ENCODE assay signal across 10 cellular contexts in genomic region chr3:105354429-105354828, GRCh38. TPM values are rescaled to one million over a fixed set of nuclear protein-coding genes. Genes with fewer than 3 reads are reported as not detected.
A peak's percentile ranks its signal among the peaks of the same experiment; 100 is the strongest.
DNase-seq lines count a peak whose midpoint lies in the region; ATAC-seq and TF ChIP-seq lines count a peak whose summit lies in the region.
"Had no signal": no experiment of that assay in that cellular context is flagged by ENCODE, and none has a peak within 500 bp of the region (broad histone marks: within the 10 kb centered on the region; RNA-seq: fewer than 3 reads in every experiment).

No MANE protein-coding gene starts in this region.

- peak overlapping the region; percentile 44 for H3K4me3 Mint-ChIP-seq in stimulated activated naive CD8-positive, alpha-beta T cell treated with anti-CD3 and anti-CD28 coated beads, Interleukin-15, Interleukin-2, amounts not matched to agents 100 ng/mL and 50 ng/mL, for 24 hours
- H3K4me3 Mint-ChIP-seq in chondrocyte (ENCODE audit: unreplicated experiment) (peak overlapping the region; percentile 73), memory B cell (peak overlapping the region; percentile 73)

- no peaks in the 10 kb centered on the region for H3K9me3 Mint-ChIP-seq in stimulated activated naive CD8-positive, alpha-beta T cell treated with anti-CD3 and anti-CD28 coated beads, Interleukin-15, Interleukin-2, amounts not matched to agents 100 ng/mL and 50 ng/mL, for 24 hours
- H3K9me3 Mint-ChIP-seq in chondrocyte (ENCODE audit: low read depth) = peaks cover 6% of the 10 kb centered on the region
- no peaks in the 10 kb centered on the region for H3K9me3 Mint-ChIP-seq in memory B cell

- H3K4me1 Mint-ChIP-seq in stimulated activated naive CD8-positive, alpha-beta T cell treated with anti-CD3 and anti-CD28 coated beads, Interleukin-15, Interleukin-2, amounts not matched to agents 100 ng/mL and 50 ng/mL, for 24 hours (ENCODE audit: low read depth) = peaks cover 32% of the 10 kb centered on the region
- peaks cover 70% of the 10 kb centered on the region for H3K4me1 Mint-ChIP-seq in chondrocyte (ENCODE audit: low read depth)
- peaks cover 12% of the 10 kb centered on the region for H3K4me1 Mint-ChIP-seq in memory B cell

- ATAC-seq in stimulated activated naive CD8-positive, alpha-beta T cell treated with anti-CD3 and anti-CD28 coated beads, Interleukin-15, Interleukin-2, amounts not matched to agents 100 U/mL and 50 U/mL, for 24 hours = no peak
- ATAC-seq in memory B cell (ENCODE audit: low read depth) = no peak
- no peak for ATAC-seq in GM18858 (IDR thresholded peaks at IDR 0.05; ENCODE audit: unreplicated experiment)

- H3K27ac Mint-ChIP-seq in stimulated activated naive CD8-positive, alpha-beta T cell treated with anti-CD3 and anti-CD28 coated beads, Interleukin-15, Interleukin-2, amounts not matched to agents 100 ng/mL and 50 ng/mL, for 24 hours = no peak overlapping the region
- peak overlapping the region; percentile 88 for H3K27ac Mint-ChIP-seq in chondrocyte (ENCODE audit: unreplicated experiment)
- H3K27ac Mint-ChIP-seq in memory B cell = no peak overlapping the region

- peaks cover 71% of the 10 kb centered on the region for H3K27me3 Mint-ChIP-seq in stimulated activated naive CD8-positive, alpha-beta T cell treated with anti-CD3 and anti-CD28 coated beads, Interleukin-15, Interleukin-2, amounts not matched to agents 100 ng/mL and 50 ng/mL, for 24 hours
- H3K27me3 Mint-ChIP-seq in chondrocyte (ENCODE audit: low read depth) (no peaks in the 10 kb centered on the region), memory B cell (peaks cover 7% of the 10 kb centered on the region)

- no peak for DNase-seq in stimulated activated naive CD8-positive, alpha-beta T cell treated with anti-CD3 and anti-CD28 coated beads, Interleukin-15, Interleukin-2, amounts not matched to agents 100 U/mL and 50 U/mL, for 24 hours
- DNase-seq in chondrocyte (ENCODE audit: low spot score) (no peak), memory B cell (ENCODE audit: low spot score in 2 of 2) (no peak), OCI-M1 (lab: John Stamatoyannopoulos, UW) (no peak), foreskin melanocyte (no peak), SW 1271 (lab: John Stamatoyannopoulos, UW) (no peak)
- DNase-seq: Kasumi-1, NCI-H774 had no signal

- TF ChIP-seq CTCF in chondrocyte (IDR thresholded peaks at IDR 0.05) = no peak

- no peaks in the 10 kb centered on the region for H3K36me3 Mint-ChIP-seq in stimulated activated naive CD8-positive, alpha-beta T cell treated with anti-CD3 and anti-CD28 coated beads, Interleukin-15, Interleukin-2, amounts not matched to agents 100 ng/mL and 50 ng/mL, for 24 hours (ENCODE audit: low read depth)
- H3K36me3 Mint-ChIP-seq in chondrocyte (ENCODE audit: low read depth) (no peaks in the 10 kb centered on the region), memory B cell (no peaks in the 10 kb centered on the region)

RNA-seq across cellular contexts. Expression of gene ALCAM, which starts 12.3 kb away (rescaled TPM):
- 270 to 658 TPM (median 273 TPM) in 3 replicates for total RNA-seq in chondrocyte
